ENCODE assay signal across 1 cellular context in the genomic region with DNA sequence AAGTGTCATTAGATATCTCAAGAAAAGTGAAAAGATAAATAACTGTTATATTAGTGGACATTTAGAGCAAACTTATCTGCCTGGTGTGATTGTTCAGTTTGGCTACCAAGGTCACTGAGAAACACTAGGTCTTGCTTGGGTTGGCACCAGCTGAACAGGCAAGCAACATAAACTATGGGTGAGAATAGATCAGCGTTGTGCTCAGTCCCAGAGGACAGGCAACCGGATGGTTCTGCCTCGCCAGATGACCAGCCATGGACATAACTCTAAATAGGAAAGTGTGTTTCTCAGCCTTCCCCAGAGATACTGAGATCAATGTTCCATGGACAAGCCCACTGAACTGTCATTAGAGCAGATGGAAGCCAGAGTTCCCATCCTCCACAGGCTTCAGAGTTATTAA.
TF ChIP-seq lines count a peak whose summit lies in the region.

No MANE protein-coding gene starts in this region.

TF ChIP-seq in GM12878, 131 proteins besides CTCF, POLR2A, EP300 and RAD21 (continued from another document):
- TF ChIP-seq, protein P1, sequence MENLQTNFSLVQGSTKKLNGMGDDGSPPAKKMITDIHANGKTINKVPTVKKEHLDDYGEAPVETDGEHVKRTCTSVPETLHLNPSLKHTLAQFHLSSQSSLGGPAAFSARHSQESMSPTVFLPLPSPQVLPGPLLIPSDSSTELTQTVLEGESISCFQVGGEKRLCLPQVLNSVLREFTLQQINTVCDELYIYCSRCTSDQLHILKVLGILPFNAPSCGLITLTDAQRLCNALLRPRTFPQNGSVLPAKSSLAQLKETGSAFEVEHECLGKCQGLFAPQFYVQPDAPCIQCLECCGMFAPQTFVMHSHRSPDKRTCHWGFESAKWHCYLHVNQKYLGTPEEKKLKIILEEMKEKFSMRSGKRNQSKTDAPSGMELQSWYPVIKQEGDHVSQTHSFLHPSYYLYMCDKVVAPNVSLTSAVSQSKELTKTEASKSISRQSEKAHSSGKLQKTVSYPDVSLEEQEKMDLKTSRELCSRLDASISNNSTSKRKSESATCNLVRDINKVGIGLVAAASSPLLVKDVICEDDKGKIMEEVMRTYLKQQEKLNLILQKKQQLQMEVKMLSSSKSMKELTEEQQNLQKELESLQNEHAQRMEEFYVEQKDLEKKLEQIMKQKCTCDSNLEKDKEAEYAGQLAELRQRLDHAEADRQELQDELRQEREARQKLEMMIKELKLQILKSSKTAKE (IDR thresholded peaks at IDR 0.05; ENCODE audit: low read depth, poor library complexity, severe bottlenecking) = no peak
- no peak for TF ChIP-seq SREBF1 (IDR thresholded peaks at IDR 0.05; ENCODE audit: low read length)
- TF ChIP-seq, protein P2, sequence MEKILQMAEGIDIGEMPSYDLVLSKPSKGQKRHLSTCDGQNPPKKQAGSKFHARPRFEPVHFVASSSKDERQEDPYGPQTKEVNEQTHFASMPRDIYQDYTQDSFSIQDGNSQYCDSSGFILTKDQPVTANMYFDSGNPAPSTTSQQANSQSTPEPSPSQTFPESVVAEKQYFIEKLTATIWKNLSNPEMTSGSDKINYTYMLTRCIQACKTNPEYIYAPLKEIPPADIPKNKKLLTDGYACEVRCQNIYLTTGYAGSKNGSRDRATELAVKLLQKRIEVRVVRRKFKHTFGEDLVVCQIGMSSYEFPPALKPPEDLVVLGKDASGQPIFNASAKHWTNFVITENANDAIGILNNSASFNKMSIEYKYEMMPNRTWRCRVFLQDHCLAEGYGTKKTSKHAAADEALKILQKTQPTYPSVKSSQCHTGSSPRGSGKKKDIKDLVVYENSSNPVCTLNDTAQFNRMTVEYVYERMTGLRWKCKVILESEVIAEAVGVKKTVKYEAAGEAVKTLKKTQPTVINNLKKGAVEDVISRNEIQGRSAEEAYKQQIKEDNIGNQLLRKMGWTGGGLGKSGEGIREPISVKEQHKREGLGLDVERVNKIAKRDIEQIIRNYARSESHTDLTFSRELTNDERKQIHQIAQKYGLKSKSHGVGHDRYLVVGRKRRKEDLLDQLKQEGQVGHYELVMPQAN (conservative IDR thresholded peaks at IDR 0.05) = no peak
- no peak for TF ChIP-seq YY1 (IDR thresholded peaks at IDR 0.05; ENCODE audit: low read depth, low read length)
- no peak for TF ChIP-seq SUZ12 (IDR thresholded peaks at IDR 0.05; ENCODE audit: unreplicated experiment)
- TF ChIP-seq SMAD5 (IDR thresholded peaks at IDR 0.05; ENCODE audit: low read depth) = no peak
- TF ChIP-seq, protein P3, sequence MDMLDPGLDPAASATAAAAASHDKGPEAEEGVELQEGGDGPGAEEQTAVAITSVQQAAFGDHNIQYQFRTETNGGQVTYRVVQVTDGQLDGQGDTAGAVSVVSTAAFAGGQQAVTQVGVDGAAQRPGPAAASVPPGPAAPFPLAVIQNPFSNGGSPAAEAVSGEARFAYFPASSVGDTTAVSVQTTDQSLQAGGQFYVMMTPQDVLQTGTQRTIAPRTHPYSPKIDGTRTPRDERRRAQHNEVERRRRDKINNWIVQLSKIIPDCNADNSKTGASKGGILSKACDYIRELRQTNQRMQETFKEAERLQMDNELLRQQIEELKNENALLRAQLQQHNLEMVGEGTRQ (IDR thresholded peaks at IDR 0.05; ENCODE audit: borderline replicate concordance, low read depth, low read length) = no peak
